ENCODE assay signal across 10 cellular contexts in the genomic region with DNA sequence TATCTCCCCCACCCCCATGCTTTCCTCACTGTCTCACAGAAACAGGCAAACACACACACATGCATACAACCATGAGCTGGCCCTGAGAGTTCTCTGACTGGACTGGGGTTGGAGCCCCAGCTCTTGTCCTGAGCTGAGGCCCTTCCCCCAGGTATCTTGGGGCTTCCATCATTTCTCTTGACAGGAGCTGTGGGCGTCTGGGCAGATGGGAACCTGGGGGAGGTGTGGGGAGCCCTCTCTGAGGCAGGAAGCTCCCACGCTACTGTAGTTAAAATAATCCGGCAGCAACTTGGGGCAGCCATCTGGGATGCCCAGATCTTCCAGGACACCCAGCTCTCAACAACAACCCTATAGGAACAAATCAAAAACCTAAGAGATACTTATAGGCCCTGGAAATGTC. TPM values are rescaled to one million over a fixed set of nuclear protein-coding genes. Genes with fewer than 3 reads are reported as not detected.
DNase-seq lines count a peak whose midpoint lies in the region; ATAC-seq and TF ChIP-seq lines count a peak whose summit lies in the region.
"Had no signal": no experiment of that assay in that cellular context is flagged by ENCODE, and none has a peak within 500 bp of the region (broad histone marks: within the 10 kb centered on the region; RNA-seq: fewer than 3 reads in every experiment).

No MANE protein-coding gene starts in this region.

- TF ChIP-seq CTCF in OCI-LY3 (IDR thresholded peaks at IDR 0.05; ENCODE audit: low read depth, low read length) (no peak), sigmoid colon (IDR thresholded peaks at IDR 0.05) (no peak)

- H3K27me3 ChIP-seq in OCI-LY3 (ENCODE audit: low read depth, low read length) (no peaks in the 10 kb centered on the region), sigmoid colon (peaks cover 0 to 13% (median 0%) of the 10 kb centered on the region in 3 donors)
- H3K27me3 ChIP-seq: pancreas had no signal

- peak overlapping the region; percentile 42; the same call in 1 of the 2 replicates for H3K9ac ChIP-seq in OCI-LY3 (ENCODE audit: low read length)

- H3K36me3 Mint-ChIP-seq in activated naive CD4-positive, alpha-beta T cell treated with anti-CD3 and anti-CD28 coated beads, Interleukin-2, amount 50 U/mL, for 72 hours = peaks cover 11 to 14% of the 10 kb centered on the region in 2 donors

- 67 to 92% methylated on average over 3 of the region's 3 CpGs for WGBS in sigmoid colon, 2 donors

- H3K79me2 ChIP-seq in OCI-LY3 (ENCODE audit: low read length) = peaks cover 28% of the 10 kb centered on the region

- peak overlapping the region; percentile 72 for H3K4me3 ChIP-seq in OCI-LY3 (ENCODE audit: low read length)
- no peak overlapping the region for H3K4me3 ChIP-seq in sigmoid colon
- H3K4me3 ChIP-seq: pancreas had no signal

- ATAC-seq in activated naive CD4-positive, alpha-beta T cell treated with anti-CD3 and anti-CD28 coated beads, Interleukin-2, amount 50 U/mL, for 72 hours = no peak
- ATAC-seq in GM21529 (IDR thresholded peaks at IDR 0.05; ENCODE audit: unreplicated experiment) = no peak
- ATAC-seq: pancreas had no signal

- no peak for DNase-seq in activated naive CD4-positive, alpha-beta T cell treated with anti-CD3 and anti-CD28 coated beads, Interleukin-2, amount 50 U/mL, for 72 hours (ENCODE audit: low spot score in 2 of 2)
- DNase-seq in activated naive CD4-positive, alpha-beta T cell treated with Interleukin-2 at 50 U/mL for 16 hours = no peak
- DNase-seq in SHP77 treated with DMSO at 0.1 percent for 48 hours (lab: John Stamatoyannopoulos, UW) (no peak), sigmoid colon (no peak)
- DNase-seq: NCI-H2029 treated with DMSO at 0.1 percent for 48 hours, pancreas had no signal

- intact Hi-C loops in sigmoid colon (cut with DNase I) = no loop called here

- H3K9me3 ChIP-seq in OCI-LY3 (ENCODE audit: insufficient read depth, low read length) (no peaks in the 10 kb centered on the region), sigmoid colon (no peaks in the 10 kb centered on the region)
- H3K9me3 ChIP-seq: pancreas had no signal

- peak overlapping the region; percentile 46 to 53 for H3K27ac Mint-ChIP-seq in activated naive CD4-positive, alpha-beta T cell treated with anti-CD3 and anti-CD28 coated beads, Interleukin-2, amount 50 U/mL, for 72 hours

- TF ChIP-seq POLR2A in sigmoid colon (IDR thresholded peaks at IDR 0.05) = no peak

- TF ChIP-seq EP300 in sigmoid colon (IDR thresholded peaks at IDR 0.05) = no peak

- no peak overlapping the region for H2AFZ ChIP-seq in OCI-LY3 (ENCODE audit: low read depth, low read length)

- H3K27ac ChIP-seq in OCI-LY3 (ENCODE audit: low read length) (no peak overlapping the region), cingulate gyrus (ENCODE audit: low read depth, low read length) (peak overlapping the region; percentile 47), temporal lobe (ENCODE audit: low read depth, low read length) (peak overlapping the region; percentile 40), sigmoid colon (no peak overlapping the region)
- H3K27ac ChIP-seq: pancreas had no signal

- H3K4me2 ChIP-seq in OCI-LY3 (ENCODE audit: low read length) = peak overlapping the region; percentile 91

- peaks cover 46% of the 10 kb centered on the region for H3K4me1 ChIP-seq in OCI-LY3 (ENCODE audit: low read length)
- H3K4me1 ChIP-seq in sigmoid colon = peaks cover 0 to 41% (median 16%) of the 10 kb centered on the region in 4 donors
- H3K4me1 ChIP-seq: pancreas had no signal

- no peaks in the 10 kb centered on the region for H4K20me1 ChIP-seq in OCI-LY3 (ENCODE audit: insufficient read depth, low read length)

- H3K36me3 ChIP-seq in OCI-LY3 (replicated peaks; ENCODE audit: low read depth, low read length) (no peaks in the 10 kb centered on the region), sigmoid colon (no peaks in the 10 kb centered on the region)
- H3K36me3 ChIP-seq: pancreas had no signal

- no peaks in the 10 kb centered on the region for H3K9me3 Mint-ChIP-seq in activated naive CD4-positive, alpha-beta T cell treated with anti-CD3 and anti-CD28 coated beads, Interleukin-2, amount 50 U/mL, for 72 hours

RNA-seq across cellular contexts. Expression of gene KIF21B, which starts 2.7 kb away (rescaled TPM):
- 10 to 100 TPM; 55.9 to 58.1 TPM for total RNA-seq in activated naive CD4-positive, alpha-beta T cell treated with anti-CD3 and anti-CD28 coated beads, Interleukin-2, amount 50 U/mL, for 72 hours
- total RNA-seq in temporal lobe (178 TPM), sigmoid colon (under 1 TPM; 0.28 to 0.82 (median 0.76) TPM)
- 10 to 100 TPM in 1 of 3 donors, 1 to 10 TPM in 1, under 1 TPM in 1; 0.60 to 18.4 (median 2.1) TPM for polyA plus RNA-seq in sigmoid colon

Comparison
In these comparisons a context has a peak if more than half of its experiments do, and no peak if none do; other contexts are left out.
1. H3K27ac ChIP-seq: peak in cingulate gyrus (single experiment) and temporal lobe (single experiment); none in OCI-LY3 (single experiment) and sigmoid colon (0 of 4).
2. RNA of gene KIF21B, which starts 2.7 kb away (total RNA-seq): 178 TPM in temporal lobe (single experiment) and 55.9 to 58.1 TPM in activated naive CD4-positive, alpha-beta T cell treated with anti-CD3 and anti-CD28 coated beads, Interleukin-2, amount 50 U/mL, for 72 hours; 0.28 to 0.82 TPM in sigmoid colon; every median in the first group is over 10 times any median in the second.